ENCODE assay signal across 1 cellular context in the genomic region with DNA sequence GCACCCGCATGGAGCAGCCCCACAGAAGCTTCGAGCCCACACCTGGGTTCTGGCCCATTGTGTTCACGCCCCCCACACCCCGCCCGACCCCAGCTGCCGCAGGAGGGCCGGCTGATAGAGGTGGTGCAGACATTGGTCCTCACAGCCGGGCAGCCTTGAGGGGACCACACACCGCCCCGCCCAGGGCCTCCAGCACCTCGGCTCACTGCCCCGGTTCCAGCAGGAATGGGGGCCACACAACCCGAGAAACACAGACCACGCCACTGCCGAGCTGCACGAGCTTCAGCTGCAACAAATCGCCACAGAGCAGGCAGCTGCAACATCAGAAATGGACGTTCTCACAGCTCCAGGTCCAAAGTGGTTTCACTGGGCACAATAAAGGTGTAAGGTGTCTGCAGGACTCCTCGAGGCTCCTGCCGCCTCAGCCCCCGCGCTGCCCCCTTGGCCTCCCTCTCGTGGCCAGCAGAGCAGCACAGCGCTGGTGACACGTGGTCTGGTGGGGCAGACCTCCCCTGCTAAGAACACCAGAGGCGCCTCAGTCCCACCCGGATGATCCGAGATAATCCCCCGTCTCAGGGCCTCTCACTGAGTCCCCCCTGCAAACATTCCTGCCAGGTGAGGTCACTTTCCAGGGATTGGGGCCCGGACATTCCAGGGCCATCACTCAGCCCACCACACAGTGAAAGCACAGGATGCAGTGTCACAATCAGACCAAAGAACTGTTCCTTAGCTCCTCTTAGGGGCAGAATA.
TF ChIP-seq lines count a peak whose summit lies in the region.

No MANE protein-coding gene starts in this region.

TF ChIP-seq in HepG2, 621 proteins besides CTCF, POLR2A, EP300 and RAD21 (continued from another document and continues in another):
- TF ChIP-seq, protein P1, sequence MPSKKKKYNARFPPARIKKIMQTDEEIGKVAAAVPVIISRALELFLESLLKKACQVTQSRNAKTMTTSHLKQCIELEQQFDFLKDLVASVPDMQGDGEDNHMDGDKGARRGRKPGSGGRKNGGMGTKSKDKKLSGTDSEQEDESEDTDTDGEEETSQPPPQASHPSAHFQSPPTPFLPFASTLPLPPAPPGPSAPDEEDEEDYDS (CRISPR knock-in tag; IDR thresholded peaks at IDR 0.05), result no peak; the same call in 1 of the 2 replicates
- TF ChIP-seq MIER2 (CRISPR knock-in tag; IDR thresholded peaks at IDR 0.05), result 0 out of 2 replicates have a peak, but pooled peaks have one; percentile 18
- TF ChIP-seq, protein P2, sequence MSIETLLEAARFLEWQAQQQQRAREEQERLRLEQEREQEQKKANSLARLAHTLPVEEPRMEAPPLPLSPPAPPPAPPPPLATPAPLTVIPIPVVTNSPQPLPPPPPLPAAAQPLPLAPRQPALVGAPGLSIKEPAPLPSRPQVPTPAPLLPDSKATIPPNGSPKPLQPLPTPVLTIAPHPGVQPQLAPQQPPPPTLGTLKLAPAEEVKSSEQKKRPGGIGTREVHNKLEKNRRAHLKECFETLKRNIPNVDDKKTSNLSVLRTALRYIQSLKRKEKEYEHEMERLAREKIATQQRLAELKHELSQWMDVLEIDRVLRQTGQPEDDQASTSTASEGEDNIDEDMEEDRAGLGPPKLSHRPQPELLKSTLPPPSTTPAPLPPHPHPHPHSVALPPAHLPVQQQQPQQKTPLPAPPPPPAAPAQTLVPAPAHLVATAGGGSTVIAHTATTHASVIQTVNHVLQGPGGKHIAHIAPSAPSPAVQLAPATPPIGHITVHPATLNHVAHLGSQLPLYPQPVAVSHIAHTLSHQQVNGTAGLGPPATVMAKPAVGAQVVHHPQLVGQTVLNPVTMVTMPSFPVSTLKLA (IDR thresholded peaks at IDR 0.05), result peak; percentile 31; the same call in 1 of the 2 replicates
- TF ChIP-seq, protein P3, sequence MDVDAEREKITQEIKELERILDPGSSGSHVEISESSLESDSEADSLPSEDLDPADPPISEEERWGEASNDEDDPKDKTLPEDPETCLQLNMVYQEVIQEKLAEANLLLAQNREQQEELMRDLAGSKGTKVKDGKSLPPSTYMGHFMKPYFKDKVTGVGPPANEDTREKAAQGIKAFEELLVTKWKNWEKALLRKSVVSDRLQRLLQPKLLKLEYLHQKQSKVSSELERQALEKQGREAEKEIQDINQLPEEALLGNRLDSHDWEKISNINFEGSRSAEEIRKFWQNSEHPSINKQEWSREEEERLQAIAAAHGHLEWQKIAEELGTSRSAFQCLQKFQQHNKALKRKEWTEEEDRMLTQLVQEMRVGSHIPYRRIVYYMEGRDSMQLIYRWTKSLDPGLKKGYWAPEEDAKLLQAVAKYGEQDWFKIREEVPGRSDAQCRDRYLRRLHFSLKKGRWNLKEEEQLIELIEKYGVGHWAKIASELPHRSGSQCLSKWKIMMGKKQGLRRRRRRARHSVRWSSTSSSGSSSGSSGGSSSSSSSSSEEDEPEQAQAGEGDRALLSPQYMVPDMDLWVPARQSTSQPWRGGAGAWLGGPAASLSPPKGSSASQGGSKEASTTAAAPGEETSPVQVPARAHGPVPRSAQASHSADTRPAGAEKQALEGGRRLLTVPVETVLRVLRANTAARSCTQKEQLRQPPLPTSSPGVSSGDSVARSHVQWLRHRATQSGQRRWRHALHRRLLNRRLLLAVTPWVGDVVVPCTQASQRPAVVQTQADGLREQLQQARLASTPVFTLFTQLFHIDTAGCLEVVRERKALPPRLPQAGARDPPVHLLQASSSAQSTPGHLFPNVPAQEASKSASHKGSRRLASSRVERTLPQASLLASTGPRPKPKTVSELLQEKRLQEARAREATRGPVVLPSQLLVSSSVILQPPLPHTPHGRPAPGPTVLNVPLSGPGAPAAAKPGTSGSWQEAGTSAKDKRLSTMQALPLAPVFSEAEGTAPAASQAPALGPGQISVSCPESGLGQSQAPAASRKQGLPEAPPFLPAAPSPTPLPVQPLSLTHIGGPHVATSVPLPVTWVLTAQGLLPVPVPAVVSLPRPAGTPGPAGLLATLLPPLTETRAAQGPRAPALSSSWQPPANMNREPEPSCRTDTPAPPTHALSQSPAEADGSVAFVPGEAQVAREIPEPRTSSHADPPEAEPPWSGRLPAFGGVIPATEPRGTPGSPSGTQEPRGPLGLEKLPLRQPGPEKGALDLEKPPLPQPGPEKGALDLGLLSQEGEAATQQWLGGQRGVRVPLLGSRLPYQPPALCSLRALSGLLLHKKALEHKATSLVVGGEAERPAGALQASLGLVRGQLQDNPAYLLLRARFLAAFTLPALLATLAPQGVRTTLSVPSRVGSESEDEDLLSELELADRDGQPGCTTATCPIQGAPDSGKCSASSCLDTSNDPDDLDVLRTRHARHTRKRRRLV (CRISPR knock-in tag; IDR thresholded peaks at IDR 0.05), result 0 out of 2 replicates have a peak, but pooled peaks have one; percentile 34
- no peak for TF ChIP-seq ZFYVE20 (CRISPR knock-in tag; IDR thresholded peaks at IDR 0.05; ENCODE audit: borderline replicate concordance, low read depth)
- 0 out of 2 replicates have a peak, but pooled peaks have one; percentile 50 for TF ChIP-seq REL (CRISPR knock-in tag; conservative IDR thresholded peaks at IDR 0.05)
- no peak for TF ChIP-seq PRPF4 (IDR thresholded peaks at IDR 0.05; ENCODE audit: low read depth, low read length, poor library complexity, severe bottlenecking)
- TF ChIP-seq MED1 (CRISPR knock-in tag; IDR thresholded peaks at IDR 0.05), result peak; percentile 94
- TF ChIP-seq ZNF83 (CRISPR knock-in tag; IDR thresholded peaks at IDR 0.05; ENCODE audit: borderline replicate concordance), result 0 out of 2 replicates have a peak, but pooled peaks have one; percentile 73
- TF ChIP-seq, protein P4, sequence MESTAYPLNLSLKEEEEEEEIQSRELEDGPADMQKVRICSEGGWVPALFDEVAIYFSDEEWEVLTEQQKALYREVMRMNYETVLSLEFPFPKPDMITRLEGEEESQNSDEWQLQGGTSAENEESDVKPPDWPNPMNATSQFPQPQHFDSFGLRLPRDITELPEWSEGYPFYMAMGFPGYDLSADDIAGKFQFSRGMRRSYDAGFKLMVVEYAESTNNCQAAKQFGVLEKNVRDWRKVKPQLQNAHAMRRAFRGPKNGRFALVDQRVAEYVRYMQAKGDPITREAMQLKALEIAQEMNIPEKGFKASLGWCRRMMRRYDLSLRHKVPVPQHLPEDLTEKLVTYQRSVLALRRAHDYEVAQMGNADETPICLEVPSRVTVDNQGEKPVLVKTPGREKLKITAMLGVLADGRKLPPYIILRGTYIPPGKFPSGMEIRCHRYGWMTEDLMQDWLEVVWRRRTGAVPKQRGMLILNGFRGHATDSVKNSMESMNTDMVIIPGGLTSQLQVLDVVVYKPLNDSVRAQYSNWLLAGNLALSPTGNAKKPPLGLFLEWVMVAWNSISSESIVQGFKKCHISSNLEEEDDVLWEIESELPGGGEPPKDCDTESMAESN (CRISPR knock-in tag; conservative IDR thresholded peaks at IDR 0.05), result 0 out of 2 replicates have a peak, but pooled peaks have one; percentile 26
- no peak for TF ChIP-seq RFXAP (CRISPR knock-in tag; IDR thresholded peaks at IDR 0.05; ENCODE audit: borderline replicate concordance)
- TF ChIP-seq, protein P5, sequence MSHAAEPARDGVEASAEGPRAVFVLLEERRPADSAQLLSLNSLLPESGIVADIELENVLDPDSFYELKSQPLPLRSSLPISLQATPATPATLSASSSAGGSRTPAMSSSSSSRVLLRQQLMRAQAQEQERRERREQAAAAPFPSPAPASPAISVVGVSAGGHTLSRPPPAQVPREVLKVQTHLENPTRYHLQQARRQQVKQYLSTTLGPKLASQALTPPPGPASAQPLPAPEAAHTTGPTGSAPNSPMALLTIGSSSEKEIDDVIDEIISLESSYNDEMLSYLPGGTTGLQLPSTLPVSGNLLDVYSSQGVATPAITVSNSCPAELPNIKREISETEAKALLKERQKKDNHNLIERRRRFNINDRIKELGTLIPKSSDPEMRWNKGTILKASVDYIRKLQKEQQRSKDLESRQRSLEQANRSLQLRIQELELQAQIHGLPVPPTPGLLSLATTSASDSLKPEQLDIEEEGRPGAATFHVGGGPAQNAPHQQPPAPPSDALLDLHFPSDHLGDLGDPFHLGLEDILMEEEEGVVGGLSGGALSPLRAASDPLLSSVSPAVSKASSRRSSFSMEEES (CRISPR knock-in tag; IDR thresholded peaks at IDR 0.05), result peak; percentile 37; the same call in 1 of the 2 replicates
- TF ChIP-seq, protein P6, sequence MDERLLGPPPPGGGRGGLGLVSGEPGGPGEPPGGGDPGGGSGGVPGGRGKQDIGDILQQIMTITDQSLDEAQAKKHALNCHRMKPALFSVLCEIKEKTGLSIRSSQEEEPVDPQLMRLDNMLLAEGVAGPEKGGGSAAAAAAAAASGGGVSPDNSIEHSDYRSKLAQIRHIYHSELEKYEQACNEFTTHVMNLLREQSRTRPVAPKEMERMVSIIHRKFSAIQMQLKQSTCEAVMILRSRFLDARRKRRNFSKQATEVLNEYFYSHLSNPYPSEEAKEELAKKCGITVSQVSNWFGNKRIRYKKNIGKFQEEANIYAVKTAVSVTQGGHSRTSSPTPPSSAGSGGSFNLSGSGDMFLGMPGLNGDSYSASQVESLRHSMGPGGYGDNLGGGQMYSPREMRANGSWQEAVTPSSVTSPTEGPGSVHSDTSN (CRISPR knock-in tag; IDR thresholded peaks at IDR 0.05), result peak; percentile 28; the same call in 1 of the 2 replicates
- TF ChIP-seq, protein P7, sequence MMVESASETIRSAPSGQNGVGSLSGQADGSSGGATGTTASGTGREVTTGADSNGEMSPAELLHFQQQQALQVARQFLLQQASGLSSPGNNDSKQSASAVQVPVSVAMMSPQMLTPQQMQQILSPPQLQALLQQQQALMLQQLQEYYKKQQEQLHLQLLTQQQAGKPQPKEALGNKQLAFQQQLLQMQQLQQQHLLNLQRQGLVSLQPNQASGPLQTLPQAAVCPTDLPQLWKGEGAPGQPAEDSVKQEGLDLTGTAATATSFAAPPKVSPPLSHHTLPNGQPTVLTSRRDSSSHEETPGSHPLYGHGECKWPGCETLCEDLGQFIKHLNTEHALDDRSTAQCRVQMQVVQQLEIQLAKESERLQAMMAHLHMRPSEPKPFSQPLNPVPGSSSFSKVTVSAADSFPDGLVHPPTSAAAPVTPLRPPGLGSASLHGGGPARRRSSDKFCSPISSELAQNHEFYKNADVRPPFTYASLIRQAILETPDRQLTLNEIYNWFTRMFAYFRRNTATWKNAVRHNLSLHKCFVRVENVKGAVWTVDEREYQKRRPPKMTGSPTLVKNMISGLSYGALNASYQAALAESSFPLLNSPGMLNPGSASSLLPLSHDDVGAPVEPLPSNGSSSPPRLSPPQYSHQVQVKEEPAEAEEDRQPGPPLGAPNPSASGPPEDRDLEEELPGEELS (CRISPR knock-in tag; IDR thresholded peaks at IDR 0.05), result peak; percentile 78
- TF ChIP-seq, protein P8, sequence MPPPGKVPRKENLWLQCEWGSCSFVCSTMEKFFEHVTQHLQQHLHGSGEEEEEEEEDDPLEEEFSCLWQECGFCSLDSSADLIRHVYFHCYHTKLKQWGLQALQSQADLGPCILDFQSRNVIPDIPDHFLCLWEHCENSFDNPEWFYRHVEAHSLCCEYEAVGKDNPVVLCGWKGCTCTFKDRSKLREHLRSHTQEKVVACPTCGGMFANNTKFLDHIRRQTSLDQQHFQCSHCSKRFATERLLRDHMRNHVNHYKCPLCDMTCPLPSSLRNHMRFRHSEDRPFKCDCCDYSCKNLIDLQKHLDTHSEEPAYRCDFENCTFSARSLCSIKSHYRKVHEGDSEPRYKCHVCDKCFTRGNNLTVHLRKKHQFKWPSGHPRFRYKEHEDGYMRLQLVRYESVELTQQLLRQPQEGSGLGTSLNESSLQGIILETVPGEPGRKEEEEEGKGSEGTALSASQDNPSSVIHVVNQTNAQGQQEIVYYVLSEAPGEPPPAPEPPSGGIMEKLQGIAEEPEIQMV (CRISPR knock-in tag; IDR thresholded peaks at IDR 0.05; ENCODE audit: low read depth), result no peak
- 0 out of 2 replicates have a peak, but pooled peaks have one; percentile 23 for TF ChIP-seq NCOA1 (CRISPR knock-in tag; IDR thresholded peaks at IDR 0.05)
- no peak for TF ChIP-seq ZNF615 (CRISPR knock-in tag; IDR thresholded peaks at IDR 0.05; ENCODE audit: borderline replicate concordance)
- no peak for TF ChIP-seq ERF (CRISPR knock-in tag; IDR thresholded peaks at IDR 0.05)
- TF ChIP-seq, protein P9, sequence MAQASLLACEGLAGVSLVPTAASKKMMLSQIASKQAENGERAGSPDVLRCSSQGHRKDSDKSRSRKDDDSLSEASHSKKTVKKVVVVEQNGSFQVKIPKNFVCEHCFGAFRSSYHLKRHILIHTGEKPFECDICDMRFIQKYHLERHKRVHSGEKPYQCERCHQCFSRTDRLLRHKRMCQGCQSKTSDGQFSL (CRISPR knock-in tag; IDR thresholded peaks at IDR 0.05), result no peak
- no peak for TF ChIP-seq ZNF775 (CRISPR knock-in tag; IDR thresholded peaks at IDR 0.05; ENCODE audit: borderline replicate concordance)
- no peak for TF ChIP-seq ZNF430 (CRISPR knock-in tag; IDR thresholded peaks at IDR 0.05)
- no peak for TF ChIP-seq NONO (IDR thresholded peaks at IDR 0.05)
- peak; percentile 29; the same call in 1 of the 2 replicates for TF ChIP-seq NONO (CRISPR knock-in tag; conservative IDR thresholded peaks at IDR 0.05)
- TF ChIP-seq KLF12 (CRISPR knock-in tag; IDR thresholded peaks at IDR 0.05; ENCODE audit: borderline replicate concordance), result 0 out of 2 replicates have a peak, but pooled peaks have one; percentile 28
- no peak; the same call in 1 of the 2 replicates for TF ChIP-seq NR2C2 (CRISPR knock-in tag; IDR thresholded peaks at IDR 0.05; ENCODE audit: borderline replicate concordance)
- 0 out of 2 replicates have a peak, but pooled peaks have one; percentile 19 for TF ChIP-seq ATF7-NPFF (CRISPR knock-in tag; IDR thresholded peaks at IDR 0.05; ENCODE audit: low read depth)
- TF ChIP-seq NFKB2 (CRISPR knock-in tag; IDR thresholded peaks at IDR 0.05; ENCODE audit: borderline replicate concordance), result peak; percentile 62; the same call in 1 of the 2 replicates
- TF ChIP-seq, protein P10, sequence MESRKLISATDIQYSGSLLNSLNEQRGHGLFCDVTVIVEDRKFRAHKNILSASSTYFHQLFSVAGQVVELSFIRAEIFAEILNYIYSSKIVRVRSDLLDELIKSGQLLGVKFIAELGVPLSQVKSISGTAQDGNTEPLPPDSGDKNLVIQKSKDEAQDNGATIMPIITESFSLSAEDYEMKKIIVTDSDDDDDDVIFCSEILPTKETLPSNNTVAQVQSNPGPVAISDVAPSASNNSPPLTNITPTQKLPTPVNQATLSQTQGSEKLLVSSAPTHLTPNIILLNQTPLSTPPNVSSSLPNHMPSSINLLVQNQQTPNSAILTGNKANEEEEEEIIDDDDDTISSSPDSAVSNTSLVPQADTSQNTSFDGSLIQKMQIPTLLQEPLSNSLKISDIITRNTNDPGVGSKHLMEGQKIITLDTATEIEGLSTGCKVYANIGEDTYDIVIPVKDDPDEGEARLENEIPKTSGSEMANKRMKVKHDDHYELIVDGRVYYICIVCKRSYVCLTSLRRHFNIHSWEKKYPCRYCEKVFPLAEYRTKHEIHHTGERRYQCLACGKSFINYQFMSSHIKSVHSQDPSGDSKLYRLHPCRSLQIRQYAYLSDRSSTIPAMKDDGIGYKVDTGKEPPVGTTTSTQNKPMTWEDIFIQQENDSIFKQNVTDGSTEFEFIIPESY (CRISPR knock-in tag; IDR thresholded peaks at IDR 0.05), result peak; percentile 70; the same call in 1 of the 2 replicates
- TF ChIP-seq, protein P11, sequence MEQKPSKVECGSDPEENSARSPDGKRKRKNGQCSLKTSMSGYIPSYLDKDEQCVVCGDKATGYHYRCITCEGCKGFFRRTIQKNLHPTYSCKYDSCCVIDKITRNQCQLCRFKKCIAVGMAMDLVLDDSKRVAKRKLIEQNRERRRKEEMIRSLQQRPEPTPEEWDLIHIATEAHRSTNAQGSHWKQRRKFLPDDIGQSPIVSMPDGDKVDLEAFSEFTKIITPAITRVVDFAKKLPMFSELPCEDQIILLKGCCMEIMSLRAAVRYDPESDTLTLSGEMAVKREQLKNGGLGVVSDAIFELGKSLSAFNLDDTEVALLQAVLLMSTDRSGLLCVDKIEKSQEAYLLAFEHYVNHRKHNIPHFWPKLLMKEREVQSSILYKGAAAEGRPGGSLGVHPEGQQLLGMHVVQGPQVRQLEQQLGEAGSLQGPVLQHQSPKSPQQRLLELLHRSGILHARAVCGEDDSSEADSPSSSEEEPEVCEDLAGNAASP (CRISPR knock-in tag; IDR thresholded peaks at IDR 0.05; ENCODE audit: borderline replicate concordance), result peak; percentile 77; the same call in 1 of the 2 replicates
- no peak for TF ChIP-seq ZFP36L2 (CRISPR knock-in tag; IDR thresholded peaks at IDR 0.05)
- peak; percentile 94 for TF ChIP-seq GATAD2A (CRISPR knock-in tag; IDR thresholded peaks at IDR 0.05)
- TF ChIP-seq ZNF790 (CRISPR knock-in tag; IDR thresholded peaks at IDR 0.05; ENCODE audit: borderline replicate concordance), result no peak
